ENCODE assay signal across 9 cellular contexts in genomic region chr20:53162251-53162835, GRCh38.
A peak's percentile ranks its signal among the peaks of the same experiment; 100 is the strongest.
DNase-seq lines count a peak whose midpoint lies in the region; ATAC-seq and TF ChIP-seq lines count a peak whose summit lies in the region.
"Had no signal": no experiment of that assay in that cellular context is flagged by ENCODE, and none has a peak within 500 bp of the region (broad histone marks: within the 10 kb centered on the region; RNA-seq: fewer than 3 reads in every experiment).

No MANE protein-coding gene starts in this region.

- no peaks in the 10 kb centered on the region for H3K9me3 ChIP-seq in ovary
- H3K9me3 ChIP-seq: Caco-2 had no signal

- ATAC-seq in esophagus mucosa (peak; percentile 73), HG03571 (IDR thresholded peaks at IDR 0.05; ENCODE audit: unreplicated experiment) (no peak)

- H3K36me3 ChIP-seq in ovary, result no peaks in the 10 kb centered on the region

- no peak for TF ChIP-seq EP300 in ovary (IDR thresholded peaks at IDR 0.05)

- H3K27me3 ChIP-seq in ovary, result no peaks in the 10 kb centered on the region

- peak; percentile 12 for DNase-seq in SIG-M5 treated with dmso at 0.1 percent for 504 hours (lab: John Stamatoyannopoulos, UW; ENCODE audit: unreplicated experiment)
- no peak for DNase-seq in SIG-M5 (lab: John Stamatoyannopoulos, UW)
- DNase-seq in NCI-H774 (lab: John Stamatoyannopoulos, UW), result peak; percentile 69
- peak; percentile 33 to 81 (median 54) for DNase-seq in ovary
- DNase-seq in anterior cingulate cortex (lab: John Stamatoyannopoulos, UW), result no peak
- no peak for DNase-seq in activated T-cell treated with anti-CD3 and anti-CD28 coated beads, Interleukin-2, amount 50 U/mL, for 1 hour

- peak in 1 of 3 donors; percentile 51 for TF ChIP-seq CTCF in ovary (IDR thresholded peaks at IDR 0.05)

- WGBS in ovary, 3 donors, result 2 to 5% (median 3%) methylated on average over 13 of the region's 13 CpGs

- intact Hi-C loops in ovary (cut with DNase I), result no loop called here

- peak overlapping the region; percentile 11 for H3K4me3 ChIP-seq in ovary

- peaks cover 4% of the 10 kb centered on the region for H3K4me1 ChIP-seq in ovary (ENCODE audit: insufficient read depth)
- H3K4me1 ChIP-seq: Caco-2 had no signal

- TF ChIP-seq POLR2A in ovary (IDR thresholded peaks at IDR 0.05), result no peak

- H3K27ac ChIP-seq in ovary, result peak overlapping the region in 1 of 2 donors; percentile 42

Comparison
In these comparisons a context has a peak if more than half of its experiments do, and no peak if none do; other contexts are left out.
1. DNase-seq: peak in SIG-M5 treated with dmso at 0.1 percent for 504 hours (single experiment), NCI-H774 (single experiment) and ovary (5 of 5); none in SIG-M5 (single experiment), anterior cingulate cortex (0 of 58) and activated T-cell treated with anti-CD3 and anti-CD28 coated beads, Interleukin-2, amount 50 U/mL, for 1 hour (single experiment).